ENCODE assay signal across 17 cellular contexts in the genomic region with DNA sequence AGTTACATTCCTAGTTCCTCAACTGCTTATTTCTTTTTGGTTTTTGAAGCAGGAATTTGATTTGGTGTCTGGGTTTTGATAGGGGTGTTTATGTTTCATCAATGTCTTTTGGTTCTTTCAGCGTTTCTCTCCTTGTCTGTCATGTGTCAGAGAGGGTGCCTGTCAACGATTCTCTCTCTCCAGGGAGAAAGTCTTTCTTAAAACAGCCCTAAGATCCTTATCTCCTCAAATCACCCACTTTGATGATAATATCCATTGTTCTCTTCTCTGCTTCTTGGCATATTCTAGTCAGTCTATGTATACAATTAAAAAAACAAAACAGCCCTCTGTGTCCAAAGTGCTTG.
DNase-seq lines count a peak whose midpoint lies in the region; TF ChIP-seq lines count a peak whose summit lies in the region.
"Had no signal": no experiment of that assay in that cellular context is flagged by ENCODE, and none has a peak within 500 bp of the region (broad histone marks: within the 10 kb centered on the region; RNA-seq: fewer than 3 reads in every experiment).

No MANE protein-coding gene starts in this region.

- H3K9me3 Mint-ChIP-seq in HFFc6 (no peaks in the 10 kb centered on the region), endodermal cell (no peaks in the 10 kb centered on the region), osteocyte (ENCODE audit: unreplicated experiment) (no peaks in the 10 kb centered on the region)
- H3K9me3 Mint-ChIP-seq: activated CD4-positive, alpha-beta memory T cell treated with anti-CD3 and anti-CD28 coated beads for 36 hours; activated naive CD8-positive, alpha-beta T cell treated with anti-CD3 and anti-CD28 coated beads, Interleukin-2, amount 10 ng/mL, durations not matched to agents 7 days and 5 days; activated T-cell treated with anti-CD3 and anti-CD28 coated beads, Interleukin-2, amount 50 U/mL, for 72 hours; central memory CD8-positive, alpha-beta T cell had no signal

- H3K27ac ChIP-seq in BLaER1: peak overlapping the region; percentile 86
- H3K27ac ChIP-seq in endodermal cell (ENCODE audit: low read depth, low read length): peak overlapping the region; percentile 39
- peak overlapping the region in 2 of 4 donors; percentile 26 to 53 for H3K27ac ChIP-seq in esophagus squamous epithelium
- H3K27ac ChIP-seq: SK-N-MC had no signal

- no peak for TF ChIP-seq POLR2A in esophagus squamous epithelium (IDR thresholded peaks at IDR 0.05)

- WGBS in endodermal cell (ENCODE audit: insufficient coverage in 1 of 2, insufficient read length in 1 of 2), 2 experiments: 0 to 45% methylated on average over 1 to 2 of the region's 2 CpGs
- WGBS in esophagus squamous epithelium, 2 donors: 28 to 34% methylated on average over 2 of the region's 2 CpGs

- H3K27ac Mint-ChIP-seq in HFFc6 (peak overlapping the region; percentile 78; the same call in 1 of the 2 replicates), endodermal cell (peak overlapping the region; percentile 91), osteocyte (ENCODE audit: unreplicated experiment) (peak overlapping the region; percentile 75)
- H3K27ac Mint-ChIP-seq: activated CD4-positive, alpha-beta memory T cell treated with anti-CD3 and anti-CD28 coated beads for 36 hours; activated naive CD8-positive, alpha-beta T cell treated with anti-CD3 and anti-CD28 coated beads, Interleukin-2, amount 10 ng/mL, durations not matched to agents 7 days and 5 days; activated T-cell treated with anti-CD3 and anti-CD28 coated beads, Interleukin-2, amount 50 U/mL, for 72 hours had no signal

- H3K9me3 ChIP-seq in BLaER1 (no peaks in the 10 kb centered on the region), endodermal cell (ENCODE audit: control insufficient read depth, low read length) (no peaks in the 10 kb centered on the region), esophagus squamous epithelium (no peaks in the 10 kb centered on the region)

- TF ChIP-seq CTCF in HFFc6 (IDR thresholded peaks at IDR 0.05) (no peak), endodermal cell (conservative IDR thresholded peaks at IDR 0.05) (no peak), osteocyte (IDR thresholded peaks at IDR 0.05) (no peak), esophagus squamous epithelium (IDR thresholded peaks at IDR 0.05) (no peak)

- H3K4me1 Mint-ChIP-seq in HFFc6 (ENCODE audit: low read depth): peaks cover 52% of the 10 kb centered on the region
- H3K4me1 Mint-ChIP-seq in endodermal cell: peaks cover 56% of the 10 kb centered on the region
- H3K4me1 Mint-ChIP-seq in osteocyte (ENCODE audit: unreplicated experiment): peaks cover 55% of the 10 kb centered on the region
- H3K4me1 Mint-ChIP-seq: activated naive CD8-positive, alpha-beta T cell treated with anti-CD3 and anti-CD28 coated beads, Interleukin-2, amount 10 ng/mL, durations not matched to agents 7 days and 5 days had no signal

- peaks cover 8% of the 10 kb centered on the region for H3K27me3 Mint-ChIP-seq in HFFc6 (ENCODE audit: insufficient read depth)
- no peaks in the 10 kb centered on the region for H3K27me3 Mint-ChIP-seq in endodermal cell (ENCODE audit: insufficient read depth)
- no peaks in the 10 kb centered on the region for H3K27me3 Mint-ChIP-seq in osteocyte (ENCODE audit: unreplicated experiment)

- H3K36me3 Mint-ChIP-seq in HFFc6 (ENCODE audit: low read depth) (peaks cover 23% of the 10 kb centered on the region), endodermal cell (ENCODE audit: low read depth) (peaks cover 30% of the 10 kb centered on the region), osteocyte (ENCODE audit: unreplicated experiment) (peaks cover 2% of the 10 kb centered on the region)
- H3K36me3 Mint-ChIP-seq: activated naive CD8-positive, alpha-beta T cell treated with anti-CD3 and anti-CD28 coated beads, Interleukin-2, amount 10 ng/mL, durations not matched to agents 7 days and 5 days had no signal

- no peaks in the 10 kb centered on the region for H3K27me3 ChIP-seq in BLaER1
- H3K27me3 ChIP-seq in endodermal cell (ENCODE audit: control insufficient read depth, insufficient read depth, low read length, poor library complexity, severe bottlenecking): no peaks in the 10 kb centered on the region
- H3K27me3 ChIP-seq in esophagus squamous epithelium: no peaks in the 10 kb centered on the region

- H3K36me3 ChIP-seq in BLaER1 (peaks cover 27% of the 10 kb centered on the region; the same call in 1 of the 2 replicates), endodermal cell (ENCODE audit: control insufficient read depth, insufficient read depth, low read length) (peaks cover 19% of the 10 kb centered on the region), esophagus squamous epithelium (no peaks in the 10 kb centered on the region)

- intact Hi-C loops in esophagus squamous epithelium (cut with DNase I): no loop called here

- H3K4me1 ChIP-seq in BLaER1 (peaks cover 53% of the 10 kb centered on the region), endodermal cell (ENCODE audit: control insufficient read depth, insufficient read depth, low read length) (peaks cover 35% of the 10 kb centered on the region), esophagus squamous epithelium (peaks cover 8 to 61% (median 25%) of the 10 kb centered on the region in 3 donors)

- H3K4me3 ChIP-seq in BLaER1: peak overlapping the region; percentile 52
- H3K4me3 ChIP-seq in endodermal cell (ENCODE audit: low read length): peak overlapping the region; percentile 51
- no peak overlapping the region for H3K4me3 ChIP-seq in esophagus squamous epithelium
- H3K4me3 ChIP-seq: SK-N-MC had no signal

- DNase-seq in HFFc6 (no peak), endodermal cell (no peak), osteocyte (ENCODE audit: extremely low spot score, unreplicated experiment) (no peak), hepatic stellate cell (ENCODE audit: low spot score) (no peak), NCI-H345 treated with DMSO at 0.1 percent for 48 hours (lab: John Stamatoyannopoulos, UW; ENCODE audit: unreplicated experiment) (no peak), esophagus squamous epithelium (lab: John Stamatoyannopoulos, UW) (no peak), NCI-H187 (lab: John Stamatoyannopoulos, UW) (no peak)
- DNase-seq: activated CD4-positive, alpha-beta memory T cell treated with anti-CD3 and anti-CD28 coated beads for 36 hours; activated naive CD8-positive, alpha-beta T cell treated with anti-CD3 and anti-CD28 coated beads, Interleukin-2, amount 10 ng/mL, durations not matched to agents 7 days and 5 days; activated T-cell treated with anti-CD3 and anti-CD28 coated beads, Interleukin-2, amount 50 U/mL, for 72 hours; NCI-H1417; NCI-H510A; occipital lobe; stimulated activated naive CD4-positive, alpha-beta T cell treated with Interleukin-2 at 50 U/mL for 16 hours had no signal

- H4K20me1 ChIP-seq in BLaER1: peaks cover 18% of the 10 kb centered on the region

- peak overlapping the region; percentile 90 for H3K4me2 ChIP-seq in BLaER1

- peak overlapping the region; percentile 66 for H3K9ac ChIP-seq in BLaER1
- H3K9ac ChIP-seq in endodermal cell (ENCODE audit: extremely low read depth, low read length, poor library complexity, severe bottlenecking): no peak overlapping the region

- H3K4me3 Mint-ChIP-seq in HFFc6: peak overlapping the region; percentile 43; the same call in 1 of the 2 replicates
- peak overlapping the region; percentile 14 for H3K4me3 Mint-ChIP-seq in endodermal cell
- no peak overlapping the region for H3K4me3 Mint-ChIP-seq in osteocyte (ENCODE audit: unreplicated experiment)
- H3K4me3 Mint-ChIP-seq: activated CD4-positive, alpha-beta memory T cell treated with anti-CD3 and anti-CD28 coated beads for 36 hours; activated naive CD8-positive, alpha-beta T cell treated with anti-CD3 and anti-CD28 coated beads, Interleukin-2, amount 10 ng/mL, durations not matched to agents 7 days and 5 days; activated T-cell treated with anti-CD3 and anti-CD28 coated beads, Interleukin-2, amount 50 U/mL, for 72 hours; central memory CD8-positive, alpha-beta T cell had no signal

Comparison
In these comparisons a context has a peak if more than half of its experiments do, and no peak if none do; other contexts are left out.
1. H3K4me3 ChIP-seq: peak in BLaER1 (single experiment) and endodermal cell (single experiment); none in esophagus squamous epithelium (0 of 4).
2. Peak in every context shown above with its lines, with median percentiles within 50 percentile points of each other: H3K27ac Mint-ChIP-seq.